In genomic region chr17:16459271-16459670, GRCh38 we compare ENCODE assay signal across 14 cellular contexts. TPM values are rescaled to one million over a fixed set of nuclear protein-coding genes. Genes with fewer than 3 reads are reported as not detected.
DNase-seq lines count a peak whose midpoint lies in the region; ATAC-seq and TF ChIP-seq lines count a peak whose summit lies in the region.
"Had no signal": no experiment of that assay in that cellular context is flagged by ENCODE, and none has a peak within 500 bp of the region (broad histone marks: within the 10 kb centered on the region; RNA-seq: fewer than 3 reads in every experiment).

No MANE protein-coding gene starts in this region.

- no peaks in the 10 kb centered on the region for H3K4me1 ChIP-seq in CD4-positive, CD25-positive, alpha-beta regulatory T cell (ENCODE audit: control insufficient read depth, insufficient read depth, low read length, poor library complexity, severe bottlenecking)
- H3K4me1 ChIP-seq in iPS-20b (ENCODE audit: insufficient read depth, low read length) = peaks cover 9% of the 10 kb centered on the region; the same call in 1 of the 2 replicates
- H3K4me1 ChIP-seq: SJSA1 had no signal

- intact Hi-C loops in activated CD4-positive, alpha-beta memory T cell treated with anti-CD3 and anti-CD28 coated beads for 36 hours (cut with micrococcal nuclease) = no loop called here
- intact Hi-C loops in Calu3 (cut with micrococcal nuclease; ENCODE audit: unreplicated experiment) = no loop called here

- peaks cover 0 to 10% (median 1%) of the 10 kb centered on the region in 4 donors for H3K4me1 Mint-ChIP-seq in CD4-positive, CD25-positive, alpha-beta regulatory T cell
- H3K4me1 Mint-ChIP-seq in T-helper 17 cell = peaks cover 5% of the 10 kb centered on the region
- H3K4me1 Mint-ChIP-seq in activated CD4-positive, alpha-beta memory T cell treated with anti-CD3 and anti-CD28 coated beads for 36 hours (ENCODE audit: low read depth) = no peaks in the 10 kb centered on the region
- H3K4me1 Mint-ChIP-seq in Calu3 (ENCODE audit: low read depth, unreplicated experiment) = no peaks in the 10 kb centered on the region

- ATAC-seq in CD4-positive, CD25-positive, alpha-beta regulatory T cell (ENCODE audit: low read depth in 2 of 2) = no peak
- ATAC-seq in T-helper 17 cell = no peak

- H3K27me3 Mint-ChIP-seq in CD4-positive, CD25-positive, alpha-beta regulatory T cell = no peaks in the 10 kb centered on the region
- H3K27me3 Mint-ChIP-seq in T-helper 17 cell (no peaks in the 10 kb centered on the region), Calu3 (ENCODE audit: unreplicated experiment) (no peaks in the 10 kb centered on the region)
- H3K27me3 Mint-ChIP-seq in activated CD4-positive, alpha-beta memory T cell treated with anti-CD3 and anti-CD28 coated beads for 36 hours = no peaks in the 10 kb centered on the region

- H3K36me3 Mint-ChIP-seq in CD4-positive, CD25-positive, alpha-beta regulatory T cell = no peaks in the 10 kb centered on the region
- H3K36me3 Mint-ChIP-seq in T-helper 17 cell (ENCODE audit: low read depth) = no peaks in the 10 kb centered on the region
- H3K36me3 Mint-ChIP-seq in activated CD4-positive, alpha-beta memory T cell treated with anti-CD3 and anti-CD28 coated beads for 36 hours = peaks cover 7% of the 10 kb centered on the region
- peaks cover 21% of the 10 kb centered on the region for H3K36me3 Mint-ChIP-seq in Calu3 (ENCODE audit: insufficient read depth, unreplicated experiment)

- DNase-seq in CD4-positive, CD25-positive, alpha-beta regulatory T cell = no peak
- DNase-seq in T-helper 17 cell = no peak
- DNase-seq in activated CD4-positive, alpha-beta memory T cell treated with anti-CD3 and anti-CD28 coated beads for 36 hours = no peak
- no peak for DNase-seq in NCI-H510A treated with DMSO at 0.1 percent for 48 hours (lab: John Stamatoyannopoulos, UW)
- DNase-seq in Calu3 = no peak
- DNase-seq: DMS153, MV-4-11, NCI-H1417 treated with DMSO at 0.1 percent for 48 hours, NCI-H2029, NCI-H2171 treated with DMSO at 0.1 percent for 48 hours, NCI-H510A had no signal

- H3K9me3 Mint-ChIP-seq in CD4-positive, CD25-positive, alpha-beta regulatory T cell = peaks cover 0 to 2% (median 0%) of the 10 kb centered on the region in 7 donors
- no peaks in the 10 kb centered on the region for H3K9me3 Mint-ChIP-seq in activated CD4-positive, alpha-beta memory T cell treated with anti-CD3 and anti-CD28 coated beads for 36 hours
- no peaks in the 10 kb centered on the region for H3K9me3 Mint-ChIP-seq in Calu3 (ENCODE audit: low read depth, unreplicated experiment)

- no peak overlapping the region for H3K4me3 ChIP-seq in CD4-positive, CD25-positive, alpha-beta regulatory T cell (ENCODE audit: low read depth, low read length)
- H3K4me3 ChIP-seq in iPS-20b (ENCODE audit: low read length) = no peak overlapping the region
- H3K4me3 ChIP-seq: SJSA1 had no signal

- no peaks in the 10 kb centered on the region for H3K27me3 ChIP-seq in CD4-positive, CD25-positive, alpha-beta regulatory T cell (ENCODE audit: control insufficient read depth, insufficient read depth, low read length)
- H3K27me3 ChIP-seq in iPS-20b (ENCODE audit: insufficient read depth, low read length) = no peaks in the 10 kb centered on the region
- H3K27me3 ChIP-seq: SJSA1 had no signal

- H3K27ac ChIP-seq in 22Rv1 = 0 out of 2 replicates have a peak overlapping the region, but pooled peaks have one; percentile 18
- H3K27ac ChIP-seq in CD4-positive, CD25-positive, alpha-beta regulatory T cell (ENCODE audit: insufficient read depth, low read length, poor library complexity, severe bottlenecking) = no peak overlapping the region
- no peak overlapping the region for H3K27ac ChIP-seq in iPS-20b (ENCODE audit: low read length)
- H3K27ac ChIP-seq: SJSA1 had no signal

- POLR2A ChIA-PET in activated CD4-positive, alpha-beta memory T cell treated with anti-CD3 and anti-CD28 coated beads for 36 hours (lab: Charles Lee) = no interaction called here

- H3K27ac Mint-ChIP-seq in CD4-positive, CD25-positive, alpha-beta regulatory T cell = peak overlapping the region in 2 of 3 donors; percentile 37 to 81
- peak overlapping the region; percentile 44 for H3K27ac Mint-ChIP-seq in T-helper 17 cell
- H3K27ac Mint-ChIP-seq in activated CD4-positive, alpha-beta memory T cell treated with anti-CD3 and anti-CD28 coated beads for 36 hours = no peak overlapping the region
- no peak overlapping the region for H3K27ac Mint-ChIP-seq in Calu3 (ENCODE audit: unreplicated experiment)

- TF ChIP-seq CTCF in 22Rv1 (IDR thresholded peaks at IDR 0.05) (no peak), Calu3 (IDR thresholded peaks at IDR 0.05; ENCODE audit: unreplicated experiment) (no peak)

- no peaks in the 10 kb centered on the region for H3K36me3 ChIP-seq in CD4-positive, CD25-positive, alpha-beta regulatory T cell (ENCODE audit: control insufficient read depth, insufficient read depth, low read length)
- peaks cover 6% of the 10 kb centered on the region for H3K36me3 ChIP-seq in iPS-20b (ENCODE audit: insufficient read depth, low read depth, low read length)

- no peak overlapping the region for H3K4me3 Mint-ChIP-seq in CD4-positive, CD25-positive, alpha-beta regulatory T cell
- H3K4me3 Mint-ChIP-seq in T-helper 17 cell = no peak overlapping the region
- H3K4me3 Mint-ChIP-seq in activated CD4-positive, alpha-beta memory T cell treated with anti-CD3 and anti-CD28 coated beads for 36 hours = no peak overlapping the region
- H3K4me3 Mint-ChIP-seq in Calu3 (ENCODE audit: low read depth, unreplicated experiment) = no peak overlapping the region

- H3K9me3 ChIP-seq in CD4-positive, CD25-positive, alpha-beta regulatory T cell (ENCODE audit: control insufficient read depth in 2 of 2, low read length in 2 of 2) = no peaks in the 10 kb centered on the region
- H3K9me3 ChIP-seq in T-helper 17 cell (ENCODE audit: control insufficient read depth, low read length, poor library complexity, severe bottlenecking) (no peaks in the 10 kb centered on the region), iPS-20b (ENCODE audit: insufficient read depth, low read depth, low read length) (no peaks in the 10 kb centered on the region)
- H3K9me3 ChIP-seq: SJSA1 had no signal

- no TSS peak for BruUV-seq in Calu3 (replicated peaks; lab: Mats Ljungman, UMichigan)

- peak overlapping the region; percentile 29; the same call in 1 of the 2 replicates for H3K9ac ChIP-seq in iPS-20b (ENCODE audit: low read depth, low read length)

- CTCF ChIA-PET in activated CD4-positive, alpha-beta memory T cell treated with anti-CD3 and anti-CD28 coated beads for 36 hours (lab: Charles Lee) = interaction anchor here (1.3 kb wide), 1 partner anchor 62 kb away, joined by 6 read pairs; no protein-coding TSS in a partner anchor
- CTCF ChIA-PET in Calu3 (lab: Charles Lee) = interaction anchor here (0.6 kb wide), 1 partner anchor 377 kb away, joined by 6 read pairs; no protein-coding TSS in a partner anchor

RNA-seq across cellular contexts. Expression of gene LRRC75A, which starts 32.7 kb away (rescaled TPM):
- total RNA-seq in CD4-positive, CD25-positive, alpha-beta regulatory T cell = 3.8 TPM
- 1 to 10 TPM; 1.5 to 3.5 (median 1.7) TPM for polyA plus RNA-seq in CD4-positive, CD25-positive, alpha-beta regulatory T cell
- 1 to 10 TPM; 3.1 to 5.0 TPM for total RNA-seq in T-helper 17 cell
- 1 to 10 TPM; 1.2 to 1.4 TPM for total RNA-seq in activated CD4-positive, alpha-beta memory T cell treated with anti-CD3 and anti-CD28 coated beads for 36 hours
- 3.0 and 3.3 TPM in 2 replicates for total RNA-seq in Calu3 (2022)

RNA-seq across cellular contexts. Expression of gene TRPV2, which starts 43.9 kb away (rescaled TPM):
- 125 TPM for total RNA-seq in CD4-positive, CD25-positive, alpha-beta regulatory T cell
- polyA plus RNA-seq in CD4-positive, CD25-positive, alpha-beta regulatory T cell = 100 to 1,000 TPM in 3 of 4 donors, 10 to 100 TPM in 1; 99.4 to 142 (median 120) TPM
- total RNA-seq in T-helper 17 cell = 10 to 100 TPM; 87.1 to 91.1 TPM
- total RNA-seq in activated CD4-positive, alpha-beta memory T cell treated with anti-CD3 and anti-CD28 coated beads for 36 hours = 10 to 100 TPM; 46.0 to 50.6 TPM
- 0.87 and 1.0 TPM in 2 replicates for total RNA-seq in Calu3 (2022)

Comparison
In these comparisons a context has a peak if more than half of its experiments do, and no peak if none do; other contexts are left out.
1. H3K27ac Mint-ChIP-seq: peak in CD4-positive, CD25-positive, alpha-beta regulatory T cell (2 of 3) and T-helper 17 cell (single experiment); none in activated CD4-positive, alpha-beta memory T cell treated with anti-CD3 and anti-CD28 coated beads for 36 hours (single experiment) and Calu3 (single experiment).
2. RNA of gene TRPV2, which starts 43.9 kb away (total RNA-seq): 125 TPM in CD4-positive, CD25-positive, alpha-beta regulatory T cell (single experiment), 87.1 to 91.1 TPM in T-helper 17 cell and 46.0 to 50.6 TPM in activated CD4-positive, alpha-beta memory T cell treated with anti-CD3 and anti-CD28 coated beads for 36 hours; 0.87 to 1.0 TPM in Calu3; every median in the first group is over 10 times any median in the second.